In the genomic region with DNA sequence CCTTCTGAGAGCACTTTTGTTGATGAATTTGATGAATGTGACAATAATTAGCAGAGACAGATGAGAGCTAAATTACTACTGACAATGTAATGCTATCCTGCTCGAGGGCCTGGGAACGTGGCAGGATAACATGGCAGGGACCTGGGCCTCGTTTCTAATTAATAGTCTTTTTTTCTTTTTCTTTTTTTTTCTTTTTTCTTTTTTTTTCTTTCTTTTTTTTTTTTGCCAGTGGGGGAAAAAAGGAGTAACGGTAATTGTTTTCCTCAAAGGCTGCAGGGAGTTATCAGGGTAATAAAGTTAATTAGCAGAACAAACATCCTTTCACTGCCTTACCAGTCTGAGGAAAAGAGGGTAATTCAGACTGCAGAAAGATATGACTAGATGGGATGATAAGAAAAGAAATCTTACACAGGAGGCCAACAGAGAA, we compare ENCODE assay signal across 16 cellular contexts.
"Had no signal": no experiment of that assay in that cellular context is flagged by ENCODE, and none has a peak within 500 bp of the region (broad histone marks: within the 10 kb centered on the region; RNA-seq: fewer than 3 reads in every experiment).

No MANE protein-coding gene starts in this region.

- H3K9me3 ChIP-seq: heart left ventricle, mucosa of descending colon, psoas muscle, upper lobe of left lung had no signal

- DNase-seq: activated CD4-positive, alpha-beta T cell treated with anti-CD3 and anti-CD28 coated beads for 1 hour; activated CD8-positive, alpha-beta memory T cell treated with anti-CD3 and anti-CD28 coated beads, Interleukin-2, amount 50 U/mL, for 4 hours; activated CD8-positive, alpha-beta T cell treated with anti-CD3 and anti-CD28 coated beads for 36 hours; activated gamma-delta T cell treated with Interleukin-2 at 50 U/mL for 16 hours; activated naive CD8-positive, alpha-beta T cell treated with anti-CD3 and anti-CD28 coated beads, Interleukin-2, amount 10 ng/mL, durations not matched to agents 7 days and 5 days; activated T-cell treated with anti-CD3 and anti-CD28 coated beads, Interleukin-2, amount 50 U/mL, for 72 hours; aorta; foreskin melanocyte; heart left ventricle; mammary epithelial cell; mucosa of descending colon; naive thymus-derived CD8-positive, alpha-beta T cell; psoas muscle; spleen; stimulated activated CD4-positive, alpha-beta T cell treated with anti-CD3 and anti-CD28 coated beads, Interleukin-1b, Interleukin-23, amount 100 ng/mL, for 48 hours; upper lobe of left lung had no signal

- H3K4me3 ChIP-seq: heart left ventricle, mucosa of descending colon, psoas muscle, spleen, upper lobe of left lung had no signal

- H3K4me1 ChIP-seq: psoas muscle, spleen, upper lobe of left lung had no signal

- H3K36me3 ChIP-seq: heart left ventricle, spleen, upper lobe of left lung had no signal

- H3K27me3 ChIP-seq: heart left ventricle, spleen, upper lobe of left lung had no signal

- H3K27ac ChIP-seq: heart left ventricle, psoas muscle, spleen, upper lobe of left lung had no signal
